Comparison of ENCODE assay signal across 1 cellular context in genomic region chr14:99566009-99566389, GRCh38.
TF ChIP-seq lines count a peak whose summit lies in the region.

No MANE protein-coding gene starts in this region.

TF ChIP-seq in IMR-90, 13 proteins besides CTCF, POLR2A, EP300 and RAD21 (continued from another document):
- TF ChIP-seq BHLHE40 (IDR thresholded peaks at IDR 0.05; ENCODE audit: low read depth, low read length): no peak
- TF ChIP-seq CHD1 (IDR thresholded peaks at IDR 0.05; ENCODE audit: low read depth, low read length): no peak
